17 cellular contexts compared by ENCODE assay signal in genomic region chr18:40852406-40852805, GRCh38.
DNase-seq lines count a peak whose midpoint lies in the region; FAIRE-seq and TF ChIP-seq lines count a peak whose summit lies in the region.
"Had no signal": no experiment of that assay in that cellular context is flagged by ENCODE, and none has a peak within 500 bp of the region (broad histone marks: within the 10 kb centered on the region; RNA-seq: fewer than 3 reads in every experiment).

No MANE protein-coding gene starts in this region.

- no peak for FAIRE-seq in RCC 7860 (lab: Jason Lieb, UNC)

- no peak overlapping the region for H3K9ac ChIP-seq in neural progenitor cell
- H3K9ac ChIP-seq: SK-N-SH had no signal

- H4K20me1 ChIP-seq in neural progenitor cell (ENCODE audit: low read depth) = no peaks in the 10 kb centered on the region

- H3K9me3 Mint-ChIP-seq in neural progenitor cell = no peaks in the 10 kb centered on the region

- no peak overlapping the region for H3K4me2 ChIP-seq in neural progenitor cell
- H3K4me2 ChIP-seq: SK-N-SH had no signal

- peaks cover 3% of the 10 kb centered on the region for H3K4me1 Mint-ChIP-seq in neural progenitor cell
- H3K4me1 Mint-ChIP-seq: IgD-negative memory B cell had no signal

- H3K4me1 ChIP-seq in neural progenitor cell = peaks cover 10% of the 10 kb centered on the region
- H3K4me1 ChIP-seq: Caco-2, Peyer's patch had no signal

- H3K4me3 Mint-ChIP-seq in neural progenitor cell = no peak overlapping the region
- H3K4me3 Mint-ChIP-seq: IgD-negative memory B cell had no signal

- POLR2A ChIA-PET in HEK293T (lab: Yijun Ruan, JAX) = interaction anchor here (0.6 kb wide), 1 partner anchor 49 kb away, joined by 3 read pairs; no protein-coding TSS in a partner anchor

- no peaks in the 10 kb centered on the region for H3K79me2 ChIP-seq in neural progenitor cell (ENCODE audit: low read depth)

- H3K4me3 ChIP-seq in epithelial cell of esophagus (ENCODE audit: low read length) = no peak overlapping the region
- H3K4me3 ChIP-seq in neural progenitor cell = no peak overlapping the region
- H3K4me3 ChIP-seq: Peyer's patch had no signal

- H3K27me3 Mint-ChIP-seq in neural progenitor cell (ENCODE audit: insufficient read depth, low read depth) = peaks cover 4% of the 10 kb centered on the region
- H3K27me3 Mint-ChIP-seq: IgD-negative memory B cell had no signal

- H3K36me3 ChIP-seq in neural progenitor cell = no peaks in the 10 kb centered on the region
- H3K36me3 ChIP-seq: Peyer's patch had no signal

- no peaks in the 10 kb centered on the region for H3F3A ChIP-seq in neural progenitor cell (ENCODE audit: low read depth)

- DNase-seq in M059J (ENCODE audit: low read depth) (peak; percentile 79), RCC 7860 (ENCODE audit: low spot score) (peak; percentile 37), epithelial cell of esophagus (ENCODE audit: low read depth) (peak; percentile 72), HEK293T (ENCODE audit: extremely low spot score) (no peak), neural progenitor cell (ENCODE audit: low spot score) (no peak), DMS153 (lab: John Stamatoyannopoulos, UW) (no peak), SIG-M5 treated with dmso at 0.1 percent for 504 hours (lab: John Stamatoyannopoulos, UW; ENCODE audit: unreplicated experiment) (no peak)
- DNase-seq: Caco-2, GOT3, MV-4-11, NCI-H1417, NCI-H1930, NCI-H510A, Peyer's patch, Right ventricle myocardium superior, SK-N-SH had no signal

- no peak overlapping the region for H3K27ac Mint-ChIP-seq in neural progenitor cell
- H3K27ac Mint-ChIP-seq: IgD-negative memory B cell had no signal

- no peaks in the 10 kb centered on the region for H3K9me3 ChIP-seq in neural progenitor cell (ENCODE audit: low read depth)
- H3K9me3 ChIP-seq: Caco-2, Peyer's patch, SK-N-SH had no signal

- H3K36me3 Mint-ChIP-seq in neural progenitor cell = no peaks in the 10 kb centered on the region
- H3K36me3 Mint-ChIP-seq: IgD-negative memory B cell had no signal

- TF ChIP-seq CTCF in epithelial cell of esophagus (IDR thresholded peaks at IDR 0.05; ENCODE audit: insufficient read depth, low read depth, low read length, missing control alignments) (no peak), neural progenitor cell (IDR thresholded peaks at IDR 0.05) (no peak)

- CTCF ChIA-PET in HEK293T (lab: Yijun Ruan, JAX) = no interaction called here

- no peak overlapping the region for H2AFZ ChIP-seq in neural progenitor cell (replicated peaks)

- no peaks in the 10 kb centered on the region for H3K27me3 ChIP-seq in neural progenitor cell
- H3K27me3 ChIP-seq: Peyer's patch had no signal

- no peak overlapping the region for H3K27ac ChIP-seq in neural progenitor cell
- H3K27ac ChIP-seq: Peyer's patch had no signal

TF ChIP-seq in HEK293T, 16 proteins besides CTCF, POLR2A, EP300 and RAD21:
- TF ChIP-seq FOXK2 (IDR thresholded peaks at IDR 0.05) = no peak
- TF ChIP-seq ARNT (IDR thresholded peaks at IDR 0.05) = no peak
- no peak for TF ChIP-seq PKNOX1 (IDR thresholded peaks at IDR 0.05)
- TF ChIP-seq TARDBP (IDR thresholded peaks at IDR 0.05) = no peak
- no peak for TF ChIP-seq CTBP1 (IDR thresholded peaks at IDR 0.05; ENCODE audit: borderline replicate concordance)
- TF ChIP-seq SUZ12 (IDR thresholded peaks at IDR 0.05) = no peak
- TF ChIP-seq FOXM1 (IDR thresholded peaks at IDR 0.05; ENCODE audit: borderline replicate concordance) = no peak
- no peak for TF ChIP-seq ELF4 (IDR thresholded peaks at IDR 0.05)
- TF ChIP-seq FOXA1 (IDR thresholded peaks at IDR 0.05) = no peak
- TF ChIP-seq SP1 (IDR thresholded peaks at IDR 0.05) = no peak
- no peak for TF ChIP-seq ZNF384 (IDR thresholded peaks at IDR 0.05)
- TF ChIP-seq LEF1 (IDR thresholded peaks at IDR 0.05; ENCODE audit: borderline replicate concordance) = no peak
- TF ChIP-seq NFRKB (IDR thresholded peaks at IDR 0.05) = no peak
- TF ChIP-seq HDGF (IDR thresholded peaks at IDR 0.05; ENCODE audit: borderline replicate concordance) = no peak
- no peak for TF ChIP-seq BHLHE40 (IDR thresholded peaks at IDR 0.05; ENCODE audit: borderline replicate concordance)
- TF ChIP-seq L3MBTL2 (conservative IDR thresholded peaks at IDR 0.05) = no peak
TF ChIP-seq in HEK293T: peak in this region for 0.

Comparison
In these comparisons a context has a peak if more than half of its experiments do, and no peak if none do; other contexts are left out.
1. DNase-seq: peak in M059J (single experiment), RCC 7860 (single experiment) and epithelial cell of esophagus (single experiment); none in HEK293T (single experiment), neural progenitor cell (single experiment), DMS153 (single experiment) and SIG-M5 treated with dmso at 0.1 percent for 504 hours (single experiment).